Comparison of ENCODE assay signal across 7 cellular contexts in genomic region chr12:12645485-12645884, GRCh38. TPM values are rescaled to one million over a fixed set of nuclear protein-coding genes. Genes with fewer than 3 reads are reported as not detected.
DNase-seq lines count a peak whose midpoint lies in the region; ATAC-seq, FAIRE-seq and TF ChIP-seq lines count a peak whose summit lies in the region.

No MANE protein-coding gene starts in this region.

- H4K5ac ChIP-seq in mesendoderm (ENCODE audit: low read length) = no peak overlapping the region

- no peak overlapping the region for H2BK5ac ChIP-seq in mesendoderm (ENCODE audit: low read length)

- FAIRE-seq in astrocyte (lab: Jason Lieb, UNC) = no peak

- no peak overlapping the region for H3K27ac Mint-ChIP-seq in astrocyte (ENCODE audit: unreplicated experiment)

- DNase-seq in GM12865 (ENCODE audit: low read depth) = peak; percentile 80
- no peak for DNase-seq in PC-9
- DNase-seq in astrocyte (ENCODE audit: low read depth) = peak; percentile 14
- DNase-seq in mesendoderm = peak; percentile 60
- DNase-seq in NCI-H1092 treated with DMSO at 0.1 percent for 48 hours (lab: John Stamatoyannopoulos, UW) = no peak
- no peak for DNase-seq in hepatocyte (ENCODE audit: low spot score)

- peaks cover 24% of the 10 kb centered on the region for H3K9me3 Mint-ChIP-seq in astrocyte (ENCODE audit: unreplicated experiment)

- TF ChIP-seq CTCF in GM12865 (IDR thresholded peaks at IDR 0.05; ENCODE audit: insufficient read depth, low read depth, low read length, missing control alignments) (peak; percentile 45), PC-9 (conservative IDR thresholded peaks at IDR 0.05) (peak; percentile 54), astrocyte (IDR thresholded peaks at IDR 0.05; ENCODE audit: insufficient read depth, low read depth, low read length) (peak; percentile 40), hepatocyte (IDR thresholded peaks at IDR 0.05; ENCODE audit: poor library complexity) (no peak)

- H2AK5ac ChIP-seq in mesendoderm (ENCODE audit: low read length) = no peak overlapping the region

- no peak overlapping the region for H3K23ac ChIP-seq in mesendoderm (ENCODE audit: low read length)

- no CpG with 5 or more reads among the region's 3 CpGs for WGBS in mesendoderm (ENCODE audit: extremely low coverage, insufficient coverage, low lambda C conversion rate)
- WGBS in hepatocyte (ENCODE audit: low lambda C conversion rate, missing lambda C conversion rate) = 92% methylated on average over 3 of the region's 3 CpGs

- no peak overlapping the region for H2BK15ac ChIP-seq in mesendoderm (replicated peaks; ENCODE audit: low read depth)

- H3K79me2 ChIP-seq in PC-9 (ENCODE audit: low read depth) = no peaks in the 10 kb centered on the region
- no peaks in the 10 kb centered on the region for H3K79me2 ChIP-seq in astrocyte (ENCODE audit: insufficient read depth, low read length)
- no peaks in the 10 kb centered on the region for H3K79me2 ChIP-seq in mesendoderm (ENCODE audit: control insufficient read depth, insufficient read depth, low read length)
- no peaks in the 10 kb centered on the region for H3K79me2 ChIP-seq in hepatocyte

- H3K4ac ChIP-seq in mesendoderm (ENCODE audit: low read depth, low read length) = no peak overlapping the region

- H3K4me1 ChIP-seq in PC-9 (replicated peaks; ENCODE audit: insufficient read depth) = no peaks in the 10 kb centered on the region
- H3K4me1 ChIP-seq in astrocyte (ENCODE audit: insufficient read depth, low read length) = peaks cover 12% of the 10 kb centered on the region
- H3K4me1 ChIP-seq in mesendoderm (ENCODE audit: control insufficient read depth, low read depth, low read length) = no peaks in the 10 kb centered on the region
- no peaks in the 10 kb centered on the region for H3K4me1 ChIP-seq in hepatocyte (ENCODE audit: insufficient read depth)

- no peaks in the 10 kb centered on the region for H3F3A ChIP-seq in PC-9 (ENCODE audit: insufficient read depth, low read depth)

- H2BK120ac ChIP-seq in mesendoderm (ENCODE audit: low read depth, low read length) = no peak overlapping the region

- POLR2A ChIA-PET in PC-9 (lab: Charles Lee; ENCODE audit: unreplicated experiment) = interaction anchor here (0.7 kb wide), 1 partner anchor 358 kb away, joined by 3 read pairs; no protein-coding TSS in a partner anchor

- peaks cover 22% of the 10 kb centered on the region for H3K36me3 Mint-ChIP-seq in astrocyte (ENCODE audit: low read depth, unreplicated experiment)

- BruUV-seq in PC-9 (replicated peaks; lab: Mats Ljungman, UMichigan) = no TSS peak

- H3K4me1 Mint-ChIP-seq in astrocyte (ENCODE audit: low read depth, unreplicated experiment) = no peaks in the 10 kb centered on the region

- no peaks in the 10 kb centered on the region for H3K27me3 Mint-ChIP-seq in astrocyte (ENCODE audit: low read depth, unreplicated experiment)

- no peaks in the 10 kb centered on the region for H3K9me2 ChIP-seq in PC-9 (ENCODE audit: insufficient read depth)
- no peaks in the 10 kb centered on the region for H3K9me2 ChIP-seq in hepatocyte (replicated peaks; ENCODE audit: insufficient read depth)

- H3K4me2 ChIP-seq in PC-9 = no peak overlapping the region
- peak overlapping the region; percentile 73 for H3K4me2 ChIP-seq in astrocyte (ENCODE audit: low read length)
- no peak overlapping the region for H3K4me2 ChIP-seq in mesendoderm (ENCODE audit: low read length)
- H3K4me2 ChIP-seq in hepatocyte = no peak overlapping the region

- H3K9ac ChIP-seq in astrocyte (ENCODE audit: low read length) (peak overlapping the region; percentile 21), mesendoderm (ENCODE audit: low read length) (no peak overlapping the region)

- H3K27ac ChIP-seq in PC-9 = no peak overlapping the region
- H3K27ac ChIP-seq in astrocyte (ENCODE audit: low read depth, low read length) = peak overlapping the region; percentile 56
- H3K27ac ChIP-seq in mesendoderm (ENCODE audit: low read depth, low read length) = no peak overlapping the region
- H3K27ac ChIP-seq in hepatocyte = no peak overlapping the region

- no peak overlapping the region for H3K4me3 Mint-ChIP-seq in astrocyte (ENCODE audit: unreplicated experiment)

- CTCF ChIA-PET in PC-9 (lab: Charles Lee) = interaction anchor here (0.6 kb wide), 1 partner anchor 253 kb away, joined by 11 read pairs; no protein-coding TSS in a partner anchor

- H3K36me3 ChIP-seq in PC-9 (ENCODE audit: low read depth) (0 out of 2 replicates have a peak, but pooled peaks cover 9% of the 10 kb centered on the region), astrocyte (ENCODE audit: insufficient read depth, low read length) (no peaks in the 10 kb centered on the region), mesendoderm (ENCODE audit: control insufficient read depth, insufficient read depth, low read length) (no peaks in the 10 kb centered on the region), hepatocyte (replicated peaks; ENCODE audit: insufficient read depth, low read depth) (no peaks in the 10 kb centered on the region)

- no peak overlapping the region for H3K56ac ChIP-seq in mesendoderm (ENCODE audit: low read length)

- no peak overlapping the region for H2AFZ ChIP-seq in PC-9
- H2AFZ ChIP-seq in astrocyte (ENCODE audit: low read depth, low read length) = no peak overlapping the region
- no peak overlapping the region for H2AFZ ChIP-seq in hepatocyte

- no peak overlapping the region for H3K18ac ChIP-seq in mesendoderm (ENCODE audit: low read length)

- peaks cover 24% of the 10 kb centered on the region; the same call in 1 of the 2 replicates for H3K9me3 ChIP-seq in PC-9 (ENCODE audit: insufficient read depth, low read depth)
- H3K9me3 ChIP-seq in astrocyte (ENCODE audit: insufficient read depth, low read depth, low read length) = peaks cover 17% of the 10 kb centered on the region
- H3K9me3 ChIP-seq in hepatocyte (ENCODE audit: low read depth) = peaks cover 3% of the 10 kb centered on the region

- H3K79me1 ChIP-seq in mesendoderm (ENCODE audit: low read length) = no peaks in the 10 kb centered on the region

- intact Hi-C loops in PC-9 (cut with micrococcal nuclease; ENCODE audit: unreplicated experiment) = no loop called here

- no peaks in the 10 kb centered on the region for H4K20me1 ChIP-seq in PC-9 (ENCODE audit: insufficient read depth)
- no peaks in the 10 kb centered on the region for H4K20me1 ChIP-seq in astrocyte (ENCODE audit: insufficient read depth, low read length)
- no peaks in the 10 kb centered on the region for H4K20me1 ChIP-seq in hepatocyte (ENCODE audit: insufficient read depth, poor library complexity, severe bottlenecking)

- H3K27me3 ChIP-seq in PC-9 (ENCODE audit: insufficient read depth, low read depth) (no peaks in the 10 kb centered on the region), astrocyte (ENCODE audit: insufficient read depth, low read length) (no peaks in the 10 kb centered on the region), mesendoderm (ENCODE audit: insufficient read depth, low read length, poor library complexity) (no peaks in the 10 kb centered on the region), hepatocyte (no peaks in the 10 kb centered on the region)

- no peak overlapping the region for H4K8ac ChIP-seq in mesendoderm (ENCODE audit: low read depth, low read length)

- ATAC-seq in GM21825 (IDR thresholded peaks at IDR 0.05; ENCODE audit: unreplicated experiment) = peak; percentile 32

- H3K4me3 ChIP-seq in GM12865 (ENCODE audit: low read depth, low read length) (no peak overlapping the region), PC-9 (no peak overlapping the region), astrocyte (ENCODE audit: insufficient read depth, low read depth, low read length) (no peak overlapping the region), mesendoderm (ENCODE audit: low read length) (no peak overlapping the region), hepatocyte (no peak overlapping the region)

RNA-seq across cellular contexts. Expression of gene CREBL2, which starts 33.8 kb away (rescaled TPM):
- total RNA-seq in PC-9 (2021) = 26.6 and 30.3 TPM in 2 replicates
- 13.9 and 14.8 TPM in 2 replicates for total RNA-seq in astrocyte
- 12.4 TPM for polyA plus RNA-seq in mesendoderm (2013, experiment 1 of 2)
- polyA plus RNA-seq in mesendoderm (2013, experiment 2 of 2) = 12.0 TPM
- 19.0 and 19.4 TPM in 2 replicates for total RNA-seq in hepatocyte
- 7.2 and 11.4 TPM in 2 replicates for polyA plus RNA-seq in hepatocyte

RNA-seq across cellular contexts. Expression of gene GPR19, which starts 50.5 kb away (rescaled TPM):
- total RNA-seq in PC-9 (2021) (13.2 and 19.3 TPM in 2 replicates), astrocyte (2.8 and 4.3 TPM in 2 replicates), hepatocyte (0.16 and 0.50 TPM in 2 replicates)
- polyA plus RNA-seq in mesendoderm (2013, experiment 1 of 2) = 10.5 TPM
- 10.0 TPM for polyA plus RNA-seq in mesendoderm (2013, experiment 2 of 2)
- 0.44 and 0.74 TPM in 2 replicates for polyA plus RNA-seq in hepatocyte

Comparison
In these comparisons a context has a peak if more than half of its experiments do, and no peak if none do; other contexts are left out.
1. DNase-seq: peak in GM12865 (single experiment), astrocyte (single experiment) and mesendoderm (single experiment); none in PC-9 (0 of 2), NCI-H1092 treated with DMSO at 0.1 percent for 48 hours (single experiment) and hepatocyte (single experiment).